18 cellular contexts compared by ENCODE assay signal in genomic region chr6:112883095-112883494, GRCh38.
"Had no signal": no experiment of that assay in that cellular context is flagged by ENCODE, and none has a peak within 500 bp of the region (broad histone marks: within the 10 kb centered on the region; RNA-seq: fewer than 3 reads in every experiment).

No MANE protein-coding gene starts in this region.

- H3K4me3 ChIP-seq: adrenal gland, body of pancreas, pancreas, spleen, stomach, testis, upper lobe of right lung had no signal

- H3K36me3 ChIP-seq: adrenal gland, pancreas, spleen, stomach, upper lobe of right lung had no signal

- H3K9me3 ChIP-seq: adrenal gland, body of pancreas, pancreas, spleen, stomach, testis, upper lobe of right lung had no signal

- H3K27ac ChIP-seq: adrenal gland, body of pancreas, pancreas, spleen, stomach, testis, upper lobe of right lung had no signal

- H3K27me3 ChIP-seq: adrenal gland, body of pancreas, pancreas, spleen, stomach, testis, upper lobe of right lung had no signal

- H3K4me1 Mint-ChIP-seq: activated B cell treated with CpG ODN at 0.5 μM for 24 hours; central memory CD8-positive, alpha-beta T cell had no signal

- H3K4me1 ChIP-seq: adrenal gland, body of pancreas, pancreas, spleen, testis, upper lobe of right lung had no signal

- ATAC-seq: activated CD8-positive, alpha-beta T cell treated with anti-CD3 and anti-CD28 coated beads for 36 hours; activated T-cell treated with anti-CD3 and anti-CD28 coated beads, Interleukin-2, amount 50 U/mL, for 4 hours; body of pancreas; left lobe of liver; natural killer cell treated with Interleukin-12 subunit alpha and Interleukin-12 subunit beta and Interleukin-15 and Interleukin-18, amount 100 ng/mL, for 72 hours; pancreas; sciatic nerve; upper lobe of right lung had no signal

- H3K36me3 Mint-ChIP-seq: natural killer cell treated with Interleukin-12 subunit alpha and Interleukin-12 subunit beta and Interleukin-15 and Interleukin-18, amount 100 ng/mL, for 72 hours had no signal

- H3K4me3 Mint-ChIP-seq: activated B cell treated with CpG ODN at 0.5 μM for 24 hours; activated CD8-positive, alpha-beta T cell treated with anti-CD3 and anti-CD28 coated beads for 36 hours; activated T-cell treated with anti-CD3 and anti-CD28 coated beads, Interleukin-2, amount 50 U/mL, for 4 hours; central memory CD8-positive, alpha-beta T cell; natural killer cell treated with Interleukin-12 subunit alpha and Interleukin-12 subunit beta and Interleukin-15 and Interleukin-18, amount 100 ng/mL, for 72 hours had no signal

- DNase-seq: activated B cell treated with CpG ODN at 0.5 μM for 24 hours; activated CD4-positive, alpha-beta T cell treated with anti-CD3 and anti-CD28 coated beads for 48 hours; activated CD8-positive, alpha-beta T cell treated with anti-CD3 and anti-CD28 coated beads for 36 hours; activated effector memory CD4-positive, alpha-beta T cell treated with Interleukin-2 at 50 U/mL for 16 hours; activated naive CD4-positive, alpha-beta T cell treated with anti-CD3 and anti-CD28 coated beads, Interleukin-2, amount 50 U/mL, for 16 hours; activated T-cell treated with anti-CD3 and anti-CD28 coated beads, Interleukin-2, amount 50 U/mL, for 4 hours; adrenal gland; body of pancreas; effector CD8-positive, alpha-beta T cell; pancreas; spleen; stomach; testis; upper lobe of right lung had no signal

- H3K27ac Mint-ChIP-seq: activated B cell treated with CpG ODN at 0.5 μM for 24 hours; activated CD8-positive, alpha-beta T cell treated with anti-CD3 and anti-CD28 coated beads for 36 hours; natural killer cell treated with Interleukin-12 subunit alpha and Interleukin-12 subunit beta and Interleukin-15 and Interleukin-18, amount 100 ng/mL, for 72 hours had no signal

- H3K27me3 Mint-ChIP-seq: activated CD8-positive, alpha-beta T cell treated with anti-CD3 and anti-CD28 coated beads for 36 hours; central memory CD8-positive, alpha-beta T cell; natural killer cell treated with Interleukin-12 subunit alpha and Interleukin-12 subunit beta and Interleukin-15 and Interleukin-18, amount 100 ng/mL, for 72 hours had no signal

- H3K9me3 Mint-ChIP-seq: activated B cell treated with CpG ODN at 0.5 μM for 24 hours; activated CD8-positive, alpha-beta T cell treated with anti-CD3 and anti-CD28 coated beads for 36 hours; activated T-cell treated with anti-CD3 and anti-CD28 coated beads, Interleukin-2, amount 50 U/mL, for 4 hours; central memory CD8-positive, alpha-beta T cell had no signal
